In the genomic region with DNA sequence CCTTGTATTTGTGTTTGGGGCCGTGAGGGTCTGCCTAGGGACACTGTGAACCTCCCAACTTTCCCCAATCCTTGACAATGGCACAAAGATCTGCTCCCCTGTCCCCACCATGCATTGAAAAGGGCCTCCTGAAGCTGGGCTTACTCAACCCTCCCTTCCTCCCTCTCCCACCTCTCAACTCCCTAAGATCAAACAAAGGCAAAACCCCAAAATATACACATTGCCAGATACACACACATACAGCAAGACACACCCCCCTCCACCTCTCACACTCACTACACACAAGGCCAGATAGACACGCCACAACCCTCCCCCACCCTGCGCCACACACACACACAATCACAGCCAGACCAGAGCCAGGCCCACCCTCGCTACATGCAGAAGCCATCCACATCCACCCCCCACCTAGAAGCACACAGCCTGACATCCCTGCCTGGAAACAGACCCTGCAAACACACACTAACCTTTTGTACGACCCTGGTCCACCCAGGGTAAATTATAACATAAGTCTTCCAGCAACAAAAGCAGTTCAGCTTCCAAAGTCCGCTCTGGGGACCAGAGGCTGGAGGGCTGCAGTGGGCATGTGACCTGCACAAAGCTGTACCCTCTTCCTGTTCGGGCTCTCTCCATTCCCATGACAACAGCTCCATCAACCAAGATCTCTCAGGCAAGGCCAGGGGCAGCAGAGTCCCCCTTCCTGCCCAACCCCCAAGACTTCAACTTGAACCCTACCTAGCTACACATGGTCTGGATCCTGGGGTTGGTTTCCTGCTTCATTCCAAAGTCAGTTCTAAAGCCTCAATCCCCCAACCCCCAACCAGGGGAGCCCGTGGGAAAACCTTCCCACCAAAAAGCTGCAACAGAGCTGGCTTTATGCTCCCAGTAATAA, we compare ENCODE assay signal across 9 cellular contexts. TPM values are rescaled to one million over a fixed set of nuclear protein-coding genes. Genes with fewer than 3 reads are reported as not detected.
A peak's percentile ranks its signal among the peaks of the same experiment; 100 is the strongest.
DNase-seq lines count a peak whose midpoint lies in the region; ATAC-seq, FAIRE-seq and TF ChIP-seq lines count a peak whose summit lies in the region.
"Had no signal": no experiment of that assay in that cellular context is flagged by ENCODE, and none has a peak within 500 bp of the region (broad histone marks: within the 10 kb centered on the region; RNA-seq: fewer than 3 reads in every experiment).

No MANE protein-coding gene starts in this region.

- H3K9ac ChIP-seq in adipocyte (ENCODE audit: low read length) (peak overlapping the region; percentile 95), HepG2 (ENCODE audit: insufficient read depth, low read depth, low read length) (peak overlapping the region; percentile 85)

- no peak for TF ChIP-seq RAD21 in HepG2 (CRISPR knock-in tag; IDR thresholded peaks at IDR 0.05)

- peak in 1 of 2 experiments; percentile 48; a peak in 3 of 4 replicates for TF ChIP-seq POLR2A in HepG2 (IDR thresholded peaks at IDR 0.05; ENCODE audit: insufficient read depth in 1 of 2, low read depth in 2 of 2, low read length in 2 of 2)
- no peak for TF ChIP-seq POLR2A in upper lobe of left lung (IDR thresholded peaks at IDR 0.05)

- intact Hi-C loops in left cardiac atrium (cut with DNase I), result loop anchor here in 1 of 2 donors (5.0 kb wide), 1 partner anchor 44 kb away; no protein-coding TSS in a partner anchor
- intact Hi-C loops in HepG2 (cut with micrococcal nuclease; ENCODE audit: unreplicated experiment), result no loop called here

- POLR2A ChIA-PET in HepG2 (lab: Yijun Ruan, JAX), result interaction anchor here (0.5 to 3.8 kb wide), 19 partner anchors 9 to 132 kb away, joined by 3 to 39 read pairs (median 4); partner anchors contain the start of genes CISD3, LASP1, MLLT6 and RPL23

- CTCF ChIA-PET in HepG2 (lab: Yijun Ruan, JAX; ENCODE audit: low intra/inter-chr PET ratio, low total read pairs), result interaction anchor here (2.5 kb wide), 1 partner anchor 12 kb away, joined by 6 read pairs; no protein-coding TSS in a partner anchor

- ATAC-seq in left cardiac atrium (no peak), HepG2 (peak; percentile 65), upper lobe of left lung (ENCODE audit: low FRiP score in 2 of 2) (no peak)

- no peaks in the 10 kb centered on the region for H3K27me3 ChIP-seq in cardiac muscle cell
- H3K27me3 ChIP-seq in adipocyte (replicated peaks; ENCODE audit: control insufficient read depth, insufficient read depth, low read length), result no peaks in the 10 kb centered on the region
- no peaks in the 10 kb centered on the region for H3K27me3 ChIP-seq in HepG2 (ENCODE audit: control insufficient read depth in 1 of 2, insufficient read depth in 2 of 2, low read length in 2 of 2)
- peaks cover 0 to 14% (median 2%) of the 10 kb centered on the region in 4 donors for H3K27me3 ChIP-seq in upper lobe of left lung

- H3K79me2 ChIP-seq in HepG2 (ENCODE audit: insufficient read depth, low read length), result peaks cover 58% of the 10 kb centered on the region

- H3K27ac ChIP-seq in cardiac muscle cell, result no peak overlapping the region
- H3K27ac ChIP-seq in HepG2 (ENCODE audit: extremely low read length, insufficient read depth, low read length), result peak overlapping the region; percentile 84
- peak overlapping the region; percentile 89 to 95 (median 92) for H3K27ac ChIP-seq in upper lobe of left lung

- DNase-seq in cardiac muscle cell (ENCODE audit: low read depth in 1 of 2, low spot score in 1 of 2) (no peak), left cardiac atrium (no peak), adipocyte (ENCODE audit: low read depth) (no peak), HepG2 (ENCODE audit: low spot score) (peak; percentile 98), upper lobe of left lung (no peak), GM13976 (ENCODE audit: low spot score) (no peak), HK-2 (ENCODE audit: unreplicated experiment) (no peak)
- no peak for DNase-seq in stimulated activated CD4-positive, alpha-beta T cell treated with anti-CD3 and anti-CD28 coated beads, Interleukin-4, amount 100 ng/mL, for 1 hour
- DNase-seq: activated gamma-delta T cell treated with Interleukin-2 at 50 U/mL for 16 hours had no signal

- in situ Hi-C loops in HepG2 (cut with HindIII; ENCODE audit: extremely low pct_ligation_motif_present, low pct_unique_long_range_greater_than_20kb) (no loop called here), GM13976 (cut with MboI; ENCODE audit: low sequenced_read_pairs, unreplicated experiment) (no loop called here)

- H3K4me3 ChIP-seq in cardiac muscle cell (peak overlapping the region; percentile 97), adipocyte (ENCODE audit: low read length) (peak overlapping the region; percentile 97), HepG2 (replicated peaks in 1 of 3; ENCODE audit: insufficient read depth in 1 of 3, low read depth in 2 of 3, low read length in 3 of 3) (peak overlapping the region; percentile 84 to 94 (median 93)), upper lobe of left lung (peak overlapping the region in 3 of 4 donors; percentile 84 to 86 (median 85))

- H3K36me3 ChIP-seq in cardiac muscle cell (no peaks in the 10 kb centered on the region), adipocyte (ENCODE audit: control insufficient read depth, insufficient read depth, low read length, severe bottlenecking) (no peaks in the 10 kb centered on the region), HepG2 (replicated peaks in 1 of 2; ENCODE audit: control insufficient read depth in 1 of 2, insufficient read depth in 2 of 2, low read length in 2 of 2) (peaks cover 2 to 14% of the 10 kb centered on the region in 2 experiments; a peak in 4 of 5 replicates), upper lobe of left lung (no peaks in the 10 kb centered on the region)

- H4K20me1 ChIP-seq in HepG2 (ENCODE audit: insufficient read depth, low read length), result peaks cover 22% of the 10 kb centered on the region

- TF ChIP-seq EP300 in HepG2 (IDR thresholded peaks at IDR 0.05; ENCODE audit: low read depth in 2 of 2, low read length in 2 of 2) (peak in 1 of 2 experiments; percentile 65; a peak in 1 of 4 replicates), HepG2 (CRISPR knock-in tag; IDR thresholded peaks at IDR 0.05; ENCODE audit: borderline replicate concordance) (peak; percentile 56; the same call in 1 of the 2 replicates), upper lobe of left lung (IDR thresholded peaks at IDR 0.05) (no peak)

- H3K4me2 ChIP-seq in HepG2 (ENCODE audit: low read depth, low read length), result peak overlapping the region; percentile 92

- WGBS in HepG2 (ENCODE audit: low lambda C conversion rate), result 3% methylated on average over 8 of the region's 8 CpGs
- 44% methylated on average over 8 of the region's 8 CpGs for WGBS in upper lobe of left lung, 2 donors

- H2AFZ ChIP-seq in HepG2 (ENCODE audit: low read length), result no peak overlapping the region

- TF ChIP-seq CTCF in cardiac muscle cell (IDR thresholded peaks at IDR 0.05; ENCODE audit: low read depth, low read length) (no peak), HepG2 (CRISPR knock-in tag; IDR thresholded peaks at IDR 0.05) (no peak), upper lobe of left lung (IDR thresholded peaks at IDR 0.05) (no peak), GM13976 (IDR thresholded peaks at IDR 0.05; ENCODE audit: borderline replicate concordance, control extremely low read depth, extremely low read depth, insufficient read depth, missing control alignments) (no peak)

- no peaks in the 10 kb centered on the region for H3K9me3 ChIP-seq in cardiac muscle cell (ENCODE audit: low read depth)
- H3K9me3 ChIP-seq in adipocyte (ENCODE audit: control insufficient read depth, low read length), result no peaks in the 10 kb centered on the region
- no peaks in the 10 kb centered on the region for H3K9me3 ChIP-seq in HepG2 (ENCODE audit: low read length)
- no peaks in the 10 kb centered on the region for H3K9me3 ChIP-seq in upper lobe of left lung

- TSS peak; percentile 59 for BruUV-seq in HepG2 (replicated peaks; lab: Mats Ljungman, UMichigan)

- H3K4me1 ChIP-seq in cardiac muscle cell (ENCODE audit: low read depth) (peaks cover 20% of the 10 kb centered on the region), adipocyte (ENCODE audit: control insufficient read depth, insufficient read depth, low read length) (peaks cover 45% of the 10 kb centered on the region), HepG2 (ENCODE audit: insufficient read depth, low read length) (peaks cover 71% of the 10 kb centered on the region), upper lobe of left lung (peaks cover 70 to 93% (median 92%) of the 10 kb centered on the region in 4 donors)

- no peak for FAIRE-seq in HepG2 (lab: Jason Lieb, UNC)

RNA-seq across cellular contexts. Expression of gene PCGF2, which starts 1.9 kb away (rescaled TPM):
- total RNA-seq in cardiac muscle cell (14.4 and 21.7 TPM in 2 replicates), left cardiac atrium (10 to 100 TPM; 28.2 to 45.2 TPM), HepG2 (2016; rRNA removed; fragmentation: Illumina TruSeq; extraction: Trizol) (11.6 and 11.7 TPM in 2 replicates), upper lobe of left lung (10 to 100 TPM; 14.6 to 51.7 (median 31.9) TPM)
- polyA plus RNA-seq in cardiac muscle cell (10.7 and 12.2 TPM in 2 replicates), HepG2 (2011; rRNA removed) (29.4 and 30.6 TPM in 2 replicates)
- total RNA-seq in HepG2 (2016; cell fraction: cytosol; rRNA removed; fragmentation: Illumina TruSeq; extraction: Trizol; ENCODE audit: low read depth), result 12.6 and 19.2 TPM in 2 replicates
- 8.9 and 11.5 TPM in 2 replicates for total RNA-seq in HepG2 (2016; cell fraction: insoluble cytoplasmic fraction; rRNA removed; fragmentation: Illumina TruSeq; extraction: Trizol)
- total RNA-seq in HepG2 (2016; cell fraction: membrane; rRNA removed; fragmentation: Illumina TruSeq; extraction: Trizol), result 33.3 and 35.3 TPM in 2 replicates
- 13.3 and 14.9 TPM in 2 replicates for total RNA-seq in HepG2 (2016; cell fraction: nucleus; rRNA removed; fragmentation: Illumina TruSeq; extraction: Trizol)
- 18.7 and 30.8 TPM in 2 replicates for polyA plus RNA-seq in HepG2 (2011; cell fraction: cytosol; rRNA removed)
- 53.9 and 68.1 TPM in 2 replicates for polyA plus RNA-seq in HepG2 (2011; cell fraction: nucleus; rRNA removed)
- 32.6 and 40.9 TPM in 2 replicates for polyA plus RNA-seq in HepG2 (2012)
- polyA plus RNA-seq in HepG2 (2016; cell fraction: cytosol; fragmentation: Illumina TruSeq; extraction: Trizol; ENCODE audit: low read depth), result 194 and 224 TPM in 2 replicates
- 44.1 and 62.1 TPM in 2 replicates for polyA plus RNA-seq in HepG2 (2016; cell fraction: insoluble cytoplasmic fraction; fragmentation: Illumina TruSeq; extraction: Trizol; ENCODE audit: low read depth)
- 209 and 253 TPM in 2 replicates for polyA plus RNA-seq in HepG2 (2016; cell fraction: membrane; fragmentation: Illumina TruSeq; extraction: Trizol; ENCODE audit: low read depth)
- polyA plus RNA-seq in HepG2 (2016; cell fraction: nucleus; fragmentation: Illumina TruSeq; extraction: Trizol; ENCODE audit: insufficient read depth, low read depth), result 85.1 and 95.0 TPM in 2 replicates
- 11.1 and 38.8 TPM in 2 replicates for polyA minus RNA-seq in HepG2 (2011; rRNA and poly(A)+ RNA removed; ENCODE audit: low replicate concordance)
- polyA minus RNA-seq in HepG2 (2011; cell fraction: cytosol; rRNA and poly(A)+ RNA removed), result 30.5 and 32.4 TPM in 2 replicates
- polyA minus RNA-seq in HepG2 (2011; cell fraction: nucleus; rRNA and poly(A)+ RNA removed), result 13.9 and 14.2 TPM in 2 replicates

RNA-seq across cellular contexts. Expression of gene PSMB3, which starts 6.3 kb away (rescaled TPM):
- total RNA-seq in cardiac muscle cell (166 and 188 TPM in 2 replicates), left cardiac atrium (100 to 1,000 TPM; 139 to 163 TPM), HepG2 (2016; rRNA removed; fragmentation: Illumina TruSeq; extraction: Trizol) (517 and 688 TPM in 2 replicates), upper lobe of left lung (100 to 1,000 TPM in 2 of 6 donors, 10 to 100 TPM in 4; 61.8 to 157 (median 79.2) TPM)
- polyA plus RNA-seq in cardiac muscle cell (333 and 379 TPM in 2 replicates), HepG2 (2011; rRNA removed) (317 and 366 TPM in 2 replicates)
- total RNA-seq in HepG2 (2016; cell fraction: cytosol; rRNA removed; fragmentation: Illumina TruSeq; extraction: Trizol; ENCODE audit: low read depth), result 265 and 305 TPM in 2 replicates
- total RNA-seq in HepG2 (2016; cell fraction: insoluble cytoplasmic fraction; rRNA removed; fragmentation: Illumina TruSeq; extraction: Trizol), result 517 and 718 TPM in 2 replicates
- 175 and 189 TPM in 2 replicates for total RNA-seq in HepG2 (2016; cell fraction: membrane; rRNA removed; fragmentation: Illumina TruSeq; extraction: Trizol)
- 146 and 163 TPM in 2 replicates for total RNA-seq in HepG2 (2016; cell fraction: nucleus; rRNA removed; fragmentation: Illumina TruSeq; extraction: Trizol)
- 470 and 640 TPM in 2 replicates for polyA plus RNA-seq in HepG2 (2011; cell fraction: cytosol; rRNA removed)
- 121 and 122 TPM in 2 replicates for polyA plus RNA-seq in HepG2 (2011; cell fraction: nucleus; rRNA removed)
- polyA plus RNA-seq in HepG2 (2012), result 167 and 213 TPM in 2 replicates
- 206 and 222 TPM in 2 replicates for polyA plus RNA-seq in HepG2 (2016; cell fraction: cytosol; fragmentation: Illumina TruSeq; extraction: Trizol; ENCODE audit: low read depth)
- polyA plus RNA-seq in HepG2 (2016; cell fraction: insoluble cytoplasmic fraction; fragmentation: Illumina TruSeq; extraction: Trizol; ENCODE audit: low read depth), result 578 and 618 TPM in 2 replicates
- polyA plus RNA-seq in HepG2 (2016; cell fraction: membrane; fragmentation: Illumina TruSeq; extraction: Trizol; ENCODE audit: low read depth), result 134 and 136 TPM in 2 replicates
- 227 and 228 TPM in 2 replicates for polyA plus RNA-seq in HepG2 (2016; cell fraction: nucleus; fragmentation: Illumina TruSeq; extraction: Trizol; ENCODE audit: insufficient read depth, low read depth)
- polyA minus RNA-seq in HepG2 (2011; rRNA and poly(A)+ RNA removed; ENCODE audit: low replicate concordance), result 383 and 657 TPM in 2 replicates
- polyA minus RNA-seq in HepG2 (2011; cell fraction: cytosol; rRNA and poly(A)+ RNA removed), result 84.9 and 103 TPM in 2 replicates
- 32.9 and 35.0 TPM in 2 replicates for polyA minus RNA-seq in HepG2 (2011; cell fraction: nucleus; rRNA and poly(A)+ RNA removed)

RNA-seq across cellular contexts. Expression of gene CISD3, which starts 16.1 kb away (rescaled TPM):
- total RNA-seq in cardiac muscle cell (4.9 and 7.4 TPM in 2 replicates), left cardiac atrium (10 to 100 TPM; 51.1 to 66.2 TPM), HepG2 (2016; rRNA removed; fragmentation: Illumina TruSeq; extraction: Trizol) (34.1 and 42.6 TPM in 2 replicates), upper lobe of left lung (10 to 100 TPM in 4 of 6 donors, 1 to 10 TPM in 2; 6.3 to 49.7 (median 15.9) TPM)
- polyA plus RNA-seq in cardiac muscle cell (20.6 and 29.7 TPM in 2 replicates), HepG2 (2011; rRNA removed) (30.0 and 34.9 TPM in 2 replicates)
- 64.2 and 89.3 TPM in 2 replicates for total RNA-seq in HepG2 (2016; cell fraction: cytosol; rRNA removed; fragmentation: Illumina TruSeq; extraction: Trizol; ENCODE audit: low read depth)
- 38.9 and 39.2 TPM in 2 replicates for total RNA-seq in HepG2 (2016; cell fraction: insoluble cytoplasmic fraction; rRNA removed; fragmentation: Illumina TruSeq; extraction: Trizol)
- 72.8 and 92.2 TPM in 2 replicates for total RNA-seq in HepG2 (2016; cell fraction: membrane; rRNA removed; fragmentation: Illumina TruSeq; extraction: Trizol)
- total RNA-seq in HepG2 (2016; cell fraction: nucleus; rRNA removed; fragmentation: Illumina TruSeq; extraction: Trizol), result 12.0 and 15.5 TPM in 2 replicates
- 15.0 and 24.9 TPM in 2 replicates for polyA plus RNA-seq in HepG2 (2011; cell fraction: cytosol; rRNA removed)
- polyA plus RNA-seq in HepG2 (2011; cell fraction: nucleus; rRNA removed), result 10.7 and 11.5 TPM in 2 replicates
- polyA plus RNA-seq in HepG2 (2012), result 34.2 TPM in 2 replicates
- 183 and 249 TPM in 2 replicates for polyA plus RNA-seq in HepG2 (2016; cell fraction: cytosol; fragmentation: Illumina TruSeq; extraction: Trizol; ENCODE audit: low read depth)
- polyA plus RNA-seq in HepG2 (2016; cell fraction: insoluble cytoplasmic fraction; fragmentation: Illumina TruSeq; extraction: Trizol; ENCODE audit: low read depth), result 69.7 and 77.8 TPM in 2 replicates
- 135 and 168 TPM in 2 replicates for polyA plus RNA-seq in HepG2 (2016; cell fraction: membrane; fragmentation: Illumina TruSeq; extraction: Trizol; ENCODE audit: low read depth)
- 46.2 and 46.8 TPM in 2 replicates for polyA plus RNA-seq in HepG2 (2016; cell fraction: nucleus; fragmentation: Illumina TruSeq; extraction: Trizol; ENCODE audit: insufficient read depth, low read depth)
- polyA minus RNA-seq in HepG2 (2011; rRNA and poly(A)+ RNA removed; ENCODE audit: low replicate concordance), result 16.1 and 27.0 TPM in 2 replicates
- 7.2 and 7.7 TPM in 2 replicates for polyA minus RNA-seq in HepG2 (2011; cell fraction: cytosol; rRNA and poly(A)+ RNA removed)
- 7.1 and 8.1 TPM in 2 replicates for polyA minus RNA-seq in HepG2 (2011; cell fraction: nucleus; rRNA and poly(A)+ RNA removed)

RNA-seq across cellular contexts. Expression of gene MLLT6, which starts 41.2 kb away (rescaled TPM):
- total RNA-seq in cardiac muscle cell (48.4 and 75.8 TPM in 2 replicates), left cardiac atrium (10 to 100 TPM; 76.1 to 88.9 TPM), HepG2 (2016; rRNA removed; fragmentation: Illumina TruSeq; extraction: Trizol) (27.6 and 50.7 TPM in 2 replicates), upper lobe of left lung (100 to 1,000 TPM in 4 of 6 donors, 10 to 100 TPM in 2; 69.2 to 305 (median 122) TPM)
- polyA plus RNA-seq in cardiac muscle cell (10.5 and 17.4 TPM in 2 replicates), HepG2 (2011; rRNA removed) (69.5 TPM in 2 replicates)
- 41.1 and 41.6 TPM in 2 replicates for total RNA-seq in HepG2 (2016; cell fraction: cytosol; rRNA removed; fragmentation: Illumina TruSeq; extraction: Trizol; ENCODE audit: low read depth)
- 23.9 and 54.9 TPM in 2 replicates for total RNA-seq in HepG2 (2016; cell fraction: insoluble cytoplasmic fraction; rRNA removed; fragmentation: Illumina TruSeq; extraction: Trizol)
- total RNA-seq in HepG2 (2016; cell fraction: membrane; rRNA removed; fragmentation: Illumina TruSeq; extraction: Trizol), result 44.6 and 48.3 TPM in 2 replicates
- 51.1 and 58.3 TPM in 2 replicates for total RNA-seq in HepG2 (2016; cell fraction: nucleus; rRNA removed; fragmentation: Illumina TruSeq; extraction: Trizol)
- polyA plus RNA-seq in HepG2 (2011; cell fraction: cytosol; rRNA removed), result 20.9 and 26.0 TPM in 2 replicates
- 261 and 305 TPM in 2 replicates for polyA plus RNA-seq in HepG2 (2011; cell fraction: nucleus; rRNA removed)
- 56.0 and 70.4 TPM in 2 replicates for polyA plus RNA-seq in HepG2 (2012)
- 2.1 and 3.2 TPM in 2 replicates for polyA plus RNA-seq in HepG2 (2016; cell fraction: cytosol; fragmentation: Illumina TruSeq; extraction: Trizol; ENCODE audit: low read depth)
- polyA plus RNA-seq in HepG2 (2016; cell fraction: insoluble cytoplasmic fraction; fragmentation: Illumina TruSeq; extraction: Trizol; ENCODE audit: low read depth), result 25.3 and 28.2 TPM in 2 replicates
- 10.7 and 10.9 TPM in 2 replicates for polyA plus RNA-seq in HepG2 (2016; cell fraction: membrane; fragmentation: Illumina TruSeq; extraction: Trizol; ENCODE audit: low read depth)
- 142 and 147 TPM in 2 replicates for polyA plus RNA-seq in HepG2 (2016; cell fraction: nucleus; fragmentation: Illumina TruSeq; extraction: Trizol; ENCODE audit: insufficient read depth, low read depth)
- 89.8 and 99.9 TPM in 2 replicates for polyA minus RNA-seq in HepG2 (2011; rRNA and poly(A)+ RNA removed; ENCODE audit: low replicate concordance)
- 29.2 and 32.2 TPM in 2 replicates for polyA minus RNA-seq in HepG2 (2011; cell fraction: cytosol; rRNA and poly(A)+ RNA removed)
- polyA minus RNA-seq in HepG2 (2011; cell fraction: nucleus; rRNA and poly(A)+ RNA removed), result 156 and 194 TPM in 2 replicates

RNA-seq across cellular contexts. Expression of gene PIP4K2B, which starts 53.1 kb away (rescaled TPM):
- 98.7 and 116 TPM in 2 replicates for total RNA-seq in cardiac muscle cell
- polyA plus RNA-seq in cardiac muscle cell, result 17.4 and 23.3 TPM in 2 replicates
- total RNA-seq in left cardiac atrium, result 10 to 100 TPM; 36.1 to 42.0 TPM
- total RNA-seq in HepG2 (2016; rRNA removed; fragmentation: Illumina TruSeq; extraction: Trizol), result 54.0 and 63.6 TPM in 2 replicates
- 24.2 and 25.6 TPM in 2 replicates for total RNA-seq in HepG2 (2016; cell fraction: cytosol; rRNA removed; fragmentation: Illumina TruSeq; extraction: Trizol; ENCODE audit: low read depth)
- 50.9 and 54.9 TPM in 2 replicates for total RNA-seq in HepG2 (2016; cell fraction: insoluble cytoplasmic fraction; rRNA removed; fragmentation: Illumina TruSeq; extraction: Trizol)
- 49.8 and 54.0 TPM in 2 replicates for total RNA-seq in HepG2 (2016; cell fraction: membrane; rRNA removed; fragmentation: Illumina TruSeq; extraction: Trizol)
- 32.5 and 37.2 TPM in 2 replicates for total RNA-seq in HepG2 (2016; cell fraction: nucleus; rRNA removed; fragmentation: Illumina TruSeq; extraction: Trizol)
- polyA plus RNA-seq in HepG2 (2011; rRNA removed), result 20.4 and 24.5 TPM in 2 replicates
- polyA plus RNA-seq in HepG2 (2011; cell fraction: cytosol; rRNA removed), result 18.5 and 20.4 TPM in 2 replicates
- 45.9 and 55.3 TPM in 2 replicates for polyA plus RNA-seq in HepG2 (2011; cell fraction: nucleus; rRNA removed)
- 22.2 and 27.9 TPM in 2 replicates for polyA plus RNA-seq in HepG2 (2012)
- polyA plus RNA-seq in HepG2 (2016; cell fraction: cytosol; fragmentation: Illumina TruSeq; extraction: Trizol; ENCODE audit: low read depth), result 12.9 and 15.0 TPM in 2 replicates
- polyA plus RNA-seq in HepG2 (2016; cell fraction: insoluble cytoplasmic fraction; fragmentation: Illumina TruSeq; extraction: Trizol; ENCODE audit: low read depth), result 41.7 and 46.6 TPM in 2 replicates
- 27.7 and 30.2 TPM in 2 replicates for polyA plus RNA-seq in HepG2 (2016; cell fraction: membrane; fragmentation: Illumina TruSeq; extraction: Trizol; ENCODE audit: low read depth)
- 62.7 and 68.7 TPM in 2 replicates for polyA plus RNA-seq in HepG2 (2016; cell fraction: nucleus; fragmentation: Illumina TruSeq; extraction: Trizol; ENCODE audit: insufficient read depth, low read depth)
- polyA minus RNA-seq in HepG2 (2011; rRNA and poly(A)+ RNA removed; ENCODE audit: low replicate concordance), result 76.9 and 79.2 TPM in 2 replicates
- polyA minus RNA-seq in HepG2 (2011; cell fraction: cytosol; rRNA and poly(A)+ RNA removed), result 17.3 and 17.5 TPM in 2 replicates
- 12.9 and 14.0 TPM in 2 replicates for polyA minus RNA-seq in HepG2 (2011; cell fraction: nucleus; rRNA and poly(A)+ RNA removed)
- 10 to 100 TPM; 36.3 to 67.1 (median 38.8) TPM for total RNA-seq in upper lobe of left lung
